Comparison of ENCODE assay signal across 8 cellular contexts in the genomic region with DNA sequence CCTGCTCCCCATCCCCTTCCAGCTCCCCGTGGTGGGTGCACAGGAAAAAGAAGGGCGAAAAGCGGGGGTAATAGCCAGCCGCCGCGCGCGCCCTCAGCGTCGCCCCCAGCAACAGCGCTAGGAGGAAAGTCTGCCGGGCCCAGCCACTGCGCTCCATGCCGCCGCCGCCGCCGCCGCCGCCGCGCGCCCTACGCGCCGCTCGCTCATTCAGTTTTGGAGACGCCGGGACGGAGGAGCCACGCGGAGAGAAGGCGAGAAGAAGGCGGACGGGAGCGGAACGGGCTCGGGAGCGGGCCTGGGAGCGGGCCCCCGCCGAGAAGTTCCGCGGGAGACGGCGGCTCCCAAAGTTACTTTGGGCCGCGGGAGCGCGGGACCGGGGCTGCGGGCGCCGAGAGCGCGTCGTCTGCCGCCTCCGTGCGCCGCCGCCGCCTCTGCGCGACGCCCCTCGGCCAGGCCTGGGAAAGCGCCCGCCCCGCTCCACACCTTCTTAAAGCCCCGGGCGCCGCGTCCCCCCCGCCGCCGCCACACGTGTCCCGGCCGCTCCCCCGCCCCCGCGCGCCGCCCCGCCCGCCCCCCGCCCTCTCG. TPM values are rescaled to one million over a fixed set of nuclear protein-coding genes. Genes with fewer than 3 reads are reported as not detected.
DNase-seq lines count a peak whose midpoint lies in the region; ATAC-seq, FAIRE-seq and TF ChIP-seq lines count a peak whose summit lies in the region.

A gene (minus strand): TSS at position 459 of the 585 bp plus-strand sequence. CDS start 302 bp downstream, at position 157.

- H3K4me1 Mint-ChIP-seq in CD4-positive, alpha-beta T cell (ENCODE audit: low read depth), result peaks cover 6% of the 10 kb centered on the region
- H3K4me1 Mint-ChIP-seq in HFFc6 (ENCODE audit: low read depth), result peaks cover 6% of the 10 kb centered on the region

- no peaks in the 10 kb centered on the region for H3K9me3 ChIP-seq in CD4-positive, alpha-beta T cell (ENCODE audit: control insufficient read depth, low read length)
- H3K9me3 ChIP-seq in WERI-Rb-1 (ENCODE audit: severe bottlenecking) (no peaks in the 10 kb centered on the region), psoas muscle (no peaks in the 10 kb centered on the region)
- H3K9me3 ChIP-seq in effector memory CD4-positive, alpha-beta T cell (ENCODE audit: control insufficient read depth, low read length), result no peaks in the 10 kb centered on the region

- intact Hi-C loops in CD4-positive, alpha-beta T cell (cut with DNase I, micrococcal nuclease), result no loop called here
- intact Hi-C loops in psoas muscle (cut with DNase I), result no loop called here

- H3K36me3 ChIP-seq in WERI-Rb-1 (no peaks in the 10 kb centered on the region), psoas muscle (ENCODE audit: insufficient read depth in 1 of 2, low read depth in 1 of 2) (no peaks in the 10 kb centered on the region)
- no peaks in the 10 kb centered on the region for H3K36me3 ChIP-seq in effector memory CD4-positive, alpha-beta T cell (ENCODE audit: control insufficient read depth, insufficient read depth, low read length)

- H3K4me3 ChIP-seq in WERI-Rb-1 (ENCODE audit: low read depth, low read length) (peak within 1 kb of the TSS; percentile 69), psoas muscle (peak within 1 kb of the TSS; percentile 66)
- no peak within 1 kb of the TSS for H3K4me3 ChIP-seq in effector memory CD4-positive, alpha-beta T cell (ENCODE audit: insufficient read depth, low read depth, low read length, poor library complexity, severe bottlenecking)

- peaks cover 60% of the 10 kb centered on the region for H3K27me3 Mint-ChIP-seq in CD4-positive, alpha-beta T cell
- H3K27me3 Mint-ChIP-seq in HFFc6 (ENCODE audit: insufficient read depth), result peaks cover 26% of the 10 kb centered on the region

- CTCF ChIA-PET in CD4-positive, alpha-beta T cell (lab: Charles Lee), result no interaction called here

- no peak within 1 kb of the TSS for H3K27ac ChIP-seq in CD4-positive, alpha-beta T cell (ENCODE audit: low read depth, low read length)
- H3K27ac ChIP-seq in WERI-Rb-1 (peak within 1 kb of the TSS; percentile 32; the same call in 1 of the 2 replicates), psoas muscle (no peak within 1 kb of the TSS)
- H3K27ac ChIP-seq in effector memory CD4-positive, alpha-beta T cell (ENCODE audit: insufficient read depth, low read length, poor library complexity, severe bottlenecking), result no peak within 1 kb of the TSS

- WGBS in psoas muscle, 3 donors, result 0 to 1% (median 1%) methylated on average over 41 to 89 of the region's 89 CpGs

- peak within 1 kb of the TSS; percentile 30 for H3K4me3 Mint-ChIP-seq in CD4-positive, alpha-beta T cell
- peak within 1 kb of the TSS; percentile 76 for H3K4me3 Mint-ChIP-seq in HFFc6

- no peak for TF ChIP-seq CTCF in CD4-positive, alpha-beta T cell (IDR thresholded peaks at IDR 0.05)
- TF ChIP-seq CTCF in HFFc6 (IDR thresholded peaks at IDR 0.05), result no peak
- TF ChIP-seq CTCF in WERI-Rb-1 (IDR thresholded peaks at IDR 0.05; ENCODE audit: low read depth, low read length), result no peak
- TF ChIP-seq CTCF in psoas muscle (IDR thresholded peaks at IDR 0.05), result no peak

- no peak for ATAC-seq in CD4-positive, alpha-beta T cell (ENCODE audit: poor library complexity)
- peak in 1 of 4 donors; percentile 7 for ATAC-seq in psoas muscle
- ATAC-seq in GM21423 (IDR thresholded peaks at IDR 0.05; ENCODE audit: unreplicated experiment), result no peak

- DNase-seq in CD4-positive, alpha-beta T cell, result no peak
- DNase-seq in HFFc6, result no peak
- peak; percentile 57 for DNase-seq in WERI-Rb-1
- peak; percentile 12 for DNase-seq in germinal center (ENCODE audit: low spot score)
- no peak for DNase-seq in psoas muscle
- no peak for DNase-seq in effector memory CD4-positive, alpha-beta T cell
- DNase-seq in H54 (ENCODE audit: insufficient read length, low spot score), result no peak

- H3K36me3 Mint-ChIP-seq in CD4-positive, alpha-beta T cell (ENCODE audit: low read depth), result no peaks in the 10 kb centered on the region
- no peaks in the 10 kb centered on the region for H3K36me3 Mint-ChIP-seq in HFFc6 (ENCODE audit: low read depth)

- peaks cover 52% of the 10 kb centered on the region for H3K27me3 ChIP-seq in CD4-positive, alpha-beta T cell (ENCODE audit: control insufficient read depth, insufficient read depth, low read length)
- peaks cover 12% of the 10 kb centered on the region for H3K27me3 ChIP-seq in WERI-Rb-1 (ENCODE audit: insufficient read depth, low read depth, severe bottlenecking)
- peaks cover 5 to 62% (median 8%) of the 10 kb centered on the region in 3 donors for H3K27me3 ChIP-seq in psoas muscle (ENCODE audit: insufficient read depth in 3 of 3, low read length in 2 of 3)
- H3K27me3 ChIP-seq in effector memory CD4-positive, alpha-beta T cell (replicated peaks; ENCODE audit: control insufficient read depth, insufficient read depth, low read length, poor library complexity, severe bottlenecking), result peaks cover 8% of the 10 kb centered on the region

- no peak for FAIRE-seq in H54 (lab: Jason Lieb, UNC)

- TF ChIP-seq POLR2A in H54 (IDR thresholded peaks at IDR 0.05; ENCODE audit: low read depth, low read length), result no peak

- no peak within 1 kb of the TSS for H3K27ac Mint-ChIP-seq in CD4-positive, alpha-beta T cell
- no peak within 1 kb of the TSS for H3K27ac Mint-ChIP-seq in HFFc6

- no peaks in the 10 kb centered on the region for H3K4me1 ChIP-seq in psoas muscle
- H3K4me1 ChIP-seq in effector memory CD4-positive, alpha-beta T cell (ENCODE audit: control insufficient read depth, insufficient read depth, low read length, poor library complexity, severe bottlenecking), result no peaks in the 10 kb centered on the region

- POLR2A ChIA-PET in CD4-positive, alpha-beta T cell (lab: Charles Lee), result no interaction called here

- no peaks in the 10 kb centered on the region for H3K9me3 Mint-ChIP-seq in CD4-positive, alpha-beta T cell
- H3K9me3 Mint-ChIP-seq in HFFc6, result no peaks in the 10 kb centered on the region

RNA-seq across cellular contexts. Expression of the gene that starts here (rescaled TPM):
- not detected for total RNA-seq in CD4-positive, alpha-beta T cell
- total RNA-seq in HFFc6 (2021; fragmentation: NEBNext Ultra II Directional; extraction: Animal tissue kit (Norgen Biotek cat#: 25700)), result under 1 TPM; 0.02 to 0.24 (median 0.03) TPM
- total RNA-seq in psoas muscle, result under 1 TPM; 0.14 to 0.43 (median 0.26) TPM
- under 1 TPM; 0.10 to 0.44 (median 0.39) TPM for polyA plus RNA-seq in psoas muscle

Comparison
In these comparisons a context has a peak if more than half of its experiments do, and no peak if none do; other contexts are left out.
1. DNase-seq: peak in WERI-Rb-1 (single experiment) and germinal center (single experiment); none in CD4-positive, alpha-beta T cell (0 of 10), HFFc6 (single experiment), psoas muscle (0 of 2), effector memory CD4-positive, alpha-beta T cell (0 of 3) and H54 (single experiment).